In the genomic region with DNA sequence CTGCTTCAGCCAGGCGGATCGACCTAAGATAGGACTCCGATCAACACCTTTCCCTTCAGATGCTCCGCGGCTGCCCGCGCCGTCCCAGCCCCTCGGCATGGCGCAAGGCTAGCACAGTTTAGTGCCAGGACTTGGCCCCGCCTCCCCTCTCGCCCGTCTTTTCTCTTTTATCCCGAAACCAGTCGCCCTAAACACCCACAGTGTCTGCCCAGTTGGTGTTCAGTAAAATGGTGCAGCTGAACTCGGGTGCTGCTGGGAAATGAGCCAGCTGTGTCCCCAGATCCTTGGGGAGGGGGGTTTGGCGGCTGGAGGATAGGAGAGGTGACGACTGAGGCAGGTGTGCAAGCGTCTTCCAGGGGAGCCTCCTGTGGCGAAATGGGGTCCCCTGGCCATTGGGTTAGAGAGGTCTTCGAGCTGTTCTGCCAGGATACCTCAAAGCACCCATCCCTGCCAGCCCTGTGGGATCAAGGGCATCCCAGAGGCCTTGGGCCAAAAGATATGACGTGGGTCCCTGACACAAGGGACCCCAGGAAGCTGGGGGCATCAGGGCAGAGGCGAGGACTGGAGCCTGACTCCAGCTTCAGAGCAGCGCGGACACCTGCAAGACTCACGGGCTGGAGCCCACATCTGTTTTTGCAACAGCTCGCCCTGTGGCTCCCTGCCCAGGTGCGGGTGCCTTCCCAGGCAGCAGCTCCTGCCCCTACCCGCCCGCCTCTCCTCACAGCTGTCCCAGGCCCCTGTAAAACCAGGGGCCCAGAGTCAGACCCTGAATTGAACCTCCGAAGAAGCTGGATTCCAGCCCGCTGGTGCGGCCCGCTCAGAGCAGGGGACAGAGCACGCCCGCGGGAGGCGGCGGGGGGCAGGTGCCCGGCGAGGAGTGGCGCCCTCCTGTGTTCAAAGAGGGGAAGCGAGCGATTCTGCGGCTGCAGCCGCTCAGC, we compare ENCODE assay signal across 8 cellular contexts.
DNase-seq lines count a peak whose midpoint lies in the region; ATAC-seq and TF ChIP-seq lines count a peak whose summit lies in the region.

No MANE protein-coding gene starts in this region.

- peaks cover 8% of the 10 kb centered on the region for H3K4me1 Mint-ChIP-seq in activated T-helper 1 cell treated with anti-CD3 and anti-CD28 coated beads, Interleukin-12 subunit alpha, Interleukin-12 subunit beta, Interleukin-2, Interleukin-4 antibody, amounts not matched to agents 30 ng/mL and 10 ng/mL and 1 ng/mL, durations not matched to agents 14 hours and 24 hours and 36 hours (ENCODE audit: low read depth)

- peak; percentile 3 for DNase-seq in DMS153 treated with DMSO at 0.1 percent for 48 hours (lab: John Stamatoyannopoulos, UW; ENCODE audit: unreplicated experiment)
- DNase-seq in DMS153 (lab: John Stamatoyannopoulos, UW): no peak
- DNase-seq in Peyer's patch: peak; percentile 55 to 82 (median 79)
- DNase-seq in activated T-helper 1 cell treated with anti-CD3 and anti-CD28 coated beads, Interleukin-12 subunit alpha, Interleukin-12 subunit beta, Interleukin-2, Interleukin-4 antibody, amounts not matched to agents 30 ng/mL and 10 ng/mL and 1 ng/mL, durations not matched to agents 14 hours and 24 hours and 36 hours (ENCODE audit: low spot score): peak; percentile 43
- peak in 1 of 2 donors; percentile 73 for DNase-seq in foreskin fibroblast
- DNase-seq in omental fat pad (ENCODE audit: low spot score): no peak
- DNase-seq in testis: peak; percentile 64

- H3K9me3 ChIP-seq in Peyer's patch (no peaks in the 10 kb centered on the region), testis (no peaks in the 10 kb centered on the region)

- H3K36me3 ChIP-seq in Peyer's patch (no peaks in the 10 kb centered on the region), testis (ENCODE audit: low read depth, missing control alignments) (no peaks in the 10 kb centered on the region)

- H3K27me3 ChIP-seq in Peyer's patch (no peaks in the 10 kb centered on the region), testis (no peaks in the 10 kb centered on the region)

- peak overlapping the region; percentile 20 to 44 (median 36) for H3K4me3 ChIP-seq in Peyer's patch
- peak overlapping the region; percentile 28 to 39 for H3K4me3 ChIP-seq in foreskin fibroblast (ENCODE audit: low read depth in 1 of 2, low read length in 2 of 2)
- H3K4me3 ChIP-seq in testis: peak overlapping the region in 1 of 2 donors; percentile 29

- no peaks in the 10 kb centered on the region for H3K9me3 Mint-ChIP-seq in activated T-helper 1 cell treated with anti-CD3 and anti-CD28 coated beads, Interleukin-12 subunit alpha, Interleukin-12 subunit beta, Interleukin-2, Interleukin-4 antibody, amounts not matched to agents 30 ng/mL and 10 ng/mL and 1 ng/mL, durations not matched to agents 14 hours and 24 hours and 36 hours

- H3K27me3 Mint-ChIP-seq in activated T-helper 1 cell treated with anti-CD3 and anti-CD28 coated beads, Interleukin-12 subunit alpha, Interleukin-12 subunit beta, Interleukin-2, Interleukin-4 antibody, amounts not matched to agents 30 ng/mL and 10 ng/mL and 1 ng/mL, durations not matched to agents 14 hours and 24 hours and 36 hours (ENCODE audit: insufficient read depth): peaks cover 30% of the 10 kb centered on the region

- intact Hi-C loops in activated T-helper 1 cell treated with anti-CD3 and anti-CD28 coated beads, Interleukin-12 subunit alpha, Interleukin-12 subunit beta, Interleukin-2, Interleukin-4 antibody, amounts not matched to agents 30 ng/mL and 10 ng/mL and 1 ng/mL, durations not matched to agents 14 hours and 24 hours and 36 hours (cut with micrococcal nuclease): loop anchor here (1.0 to 2.0 kb wide), 3 partner anchors 68 to 279 kb away; a partner anchor contains a TSS
- intact Hi-C loops in testis (cut with DNase I; ENCODE audit: low total_unique reads): no loop called here

- H3K36me3 Mint-ChIP-seq in activated T-helper 1 cell treated with anti-CD3 and anti-CD28 coated beads, Interleukin-12 subunit alpha, Interleukin-12 subunit beta, Interleukin-2, Interleukin-4 antibody, amounts not matched to agents 30 ng/mL and 10 ng/mL and 1 ng/mL, durations not matched to agents 14 hours and 24 hours and 36 hours (ENCODE audit: low read depth): no peaks in the 10 kb centered on the region

- peak; percentile 43 to 85 (median 82) for TF ChIP-seq CTCF in Peyer's patch (IDR thresholded peaks at IDR 0.05)
- peak; percentile 88 for TF ChIP-seq CTCF in foreskin fibroblast (IDR thresholded peaks at IDR 0.05; ENCODE audit: low read depth, low read length)
- no peak for TF ChIP-seq CTCF in omental fat pad (IDR thresholded peaks at IDR 0.05)
- TF ChIP-seq CTCF in testis (IDR thresholded peaks at IDR 0.05): peak; percentile 40 to 85 (median 62)

- ATAC-seq in HG03520 (IDR thresholded peaks at IDR 0.05; ENCODE audit: unreplicated experiment): peak; percentile 63
- peak; percentile 77 for ATAC-seq in omental fat pad (ENCODE audit: low FRiP score)

- H3K4me1 ChIP-seq in Peyer's patch (peaks cover 0 to 17% (median 7%) of the 10 kb centered on the region in 4 donors), testis (peaks cover 11% of the 10 kb centered on the region)

- TF ChIP-seq POLR2A in Peyer's patch (IDR thresholded peaks at IDR 0.05): no peak
- TF ChIP-seq POLR2A in testis (IDR thresholded peaks at IDR 0.05): no peak

- 0 to 5% methylated on average over 35 to 46 of the region's 46 CpGs for WGBS in testis, 2 donors

- H3K27ac ChIP-seq in Peyer's patch: no peak overlapping the region
- H3K27ac ChIP-seq in testis: no peak overlapping the region

- H3K27ac Mint-ChIP-seq in activated T-helper 1 cell treated with anti-CD3 and anti-CD28 coated beads, Interleukin-12 subunit alpha, Interleukin-12 subunit beta, Interleukin-2, Interleukin-4 antibody, amounts not matched to agents 30 ng/mL and 10 ng/mL and 1 ng/mL, durations not matched to agents 14 hours and 24 hours and 36 hours: no peak overlapping the region

- H3K4me3 Mint-ChIP-seq in activated T-helper 1 cell treated with anti-CD3 and anti-CD28 coated beads, Interleukin-12 subunit alpha, Interleukin-12 subunit beta, Interleukin-2, Interleukin-4 antibody, amounts not matched to agents 30 ng/mL and 10 ng/mL and 1 ng/mL, durations not matched to agents 14 hours and 24 hours and 36 hours: peak overlapping the region; percentile 58

Comparison
In these comparisons a context has a peak if more than half of its experiments do, and no peak if none do; other contexts are left out.
1. DNase-seq: peak in DMS153 treated with DMSO at 0.1 percent for 48 hours (single experiment), Peyer's patch (3 of 3), activated T-helper 1 cell treated with anti-CD3 and anti-CD28 coated beads, Interleukin-12 subunit alpha, Interleukin-12 subunit beta, Interleukin-2, Interleukin-4 antibody, amounts not matched to agents 30 ng/mL and 10 ng/mL and 1 ng/mL, durations not matched to agents 14 hours and 24 hours and 36 hours (single experiment) and testis (single experiment); none in DMS153 (single experiment) and omental fat pad (single experiment).
2. CTCF ChIP-seq: peak in Peyer's patch (6 of 6), foreskin fibroblast (single experiment) and testis (3 of 3); none in omental fat pad (0 of 3).